8 cellular contexts compared by ENCODE assay signal in the genomic region with DNA sequence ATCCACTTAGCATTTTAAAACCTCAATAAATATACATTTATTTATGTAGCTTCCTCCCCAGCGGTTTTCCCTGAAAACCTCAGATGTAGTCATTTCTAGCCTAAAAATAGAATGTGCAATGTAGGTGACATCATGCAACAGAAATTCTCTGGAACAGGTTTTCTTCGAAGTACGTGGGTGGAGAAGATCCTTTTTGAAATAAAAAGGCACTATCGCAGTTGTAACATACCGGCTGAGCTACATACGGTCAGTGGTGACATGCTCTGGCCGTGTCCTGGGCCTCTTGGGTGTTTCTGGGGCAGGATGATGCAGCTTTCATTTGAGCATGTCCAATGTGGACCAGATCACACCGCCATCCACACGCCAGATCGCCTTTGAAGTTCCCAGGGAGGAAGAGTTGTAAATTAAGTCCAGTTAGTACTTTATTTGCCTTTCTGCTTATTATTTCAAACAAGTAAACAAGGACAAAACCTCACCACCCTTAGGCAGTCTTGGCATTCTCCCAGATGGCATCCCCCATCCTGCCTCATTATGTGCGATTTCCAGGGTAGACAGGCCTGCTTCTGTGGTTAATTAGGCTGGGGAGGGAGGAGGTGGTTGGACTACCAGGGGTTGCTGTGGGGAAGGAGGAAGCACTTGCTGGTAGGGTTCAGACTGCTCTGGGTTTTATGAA.
A peak's percentile ranks its signal among the peaks of the same experiment; 100 is the strongest.
DNase-seq lines count a peak whose midpoint lies in the region; ATAC-seq and TF ChIP-seq lines count a peak whose summit lies in the region.

No MANE protein-coding gene starts in this region.

- no peaks in the 10 kb centered on the region for H3K9me2 ChIP-seq in GM23338 (ENCODE audit: insufficient read depth)

- H4K20me1 ChIP-seq in GM23338 (replicated peaks; ENCODE audit: insufficient read depth), result no peaks in the 10 kb centered on the region

- peaks cover 13% of the 10 kb centered on the region for H3K36me3 Mint-ChIP-seq in GM23338 (ENCODE audit: low read depth)
- H3K36me3 Mint-ChIP-seq in dendritic cell treated with granulocyte-macrophage colony-stimulating factor and Interleukin-4, amounts not matched to agents 40 ng/mL and 50 ng/mL, for 4 days (ENCODE audit: low read depth), result no peaks in the 10 kb centered on the region

- no peaks in the 10 kb centered on the region for H3K9me3 Mint-ChIP-seq in GM23338
- no peaks in the 10 kb centered on the region for H3K9me3 Mint-ChIP-seq in dendritic cell treated with granulocyte-macrophage colony-stimulating factor and Interleukin-4, amounts not matched to agents 40 ng/mL and 50 ng/mL, for 4 days

- no peak overlapping the region; the same call in 1 of the 2 replicates for H3K27ac ChIP-seq in GM23338 (ENCODE audit: low read depth)
- peak overlapping the region; percentile 39 for H3K27ac ChIP-seq in RWPE1

- H3K4me2 ChIP-seq in GM23338, result no peak overlapping the region

- no peaks in the 10 kb centered on the region for H3F3A ChIP-seq in GM23338 (replicated peaks; ENCODE audit: low read depth)

- H3K27me3 Mint-ChIP-seq in GM23338 (ENCODE audit: insufficient read depth, low read depth, poor library complexity), result no peaks in the 10 kb centered on the region
- H3K27me3 Mint-ChIP-seq in dendritic cell treated with granulocyte-macrophage colony-stimulating factor and Interleukin-4, amounts not matched to agents 40 ng/mL and 50 ng/mL, for 4 days, result no peaks in the 10 kb centered on the region

- H2AFZ ChIP-seq in GM23338, result no peak overlapping the region

- TF ChIP-seq CTCF in GM23338 (conservative IDR thresholded peaks at IDR 0.05; ENCODE audit: low read depth in 2 of 2) (no peak), RWPE1 (conservative IDR thresholded peaks at IDR 0.05; ENCODE audit: low read depth) (no peak)

- CTCF ChIA-PET in RWPE1 (lab: Yijun Ruan, JAX), result interaction anchor here (0.5 kb wide), 1 partner anchor 16 kb away, joined by 3 read pairs; no protein-coding TSS in a partner anchor

- H3K79me2 ChIP-seq in GM23338 (replicated peaks; ENCODE audit: insufficient read depth), result no peaks in the 10 kb centered on the region; the same call in 1 of the 2 replicates

- no peak overlapping the region for H3K4me3 Mint-ChIP-seq in GM23338
- no peak overlapping the region for H3K4me3 Mint-ChIP-seq in dendritic cell treated with granulocyte-macrophage colony-stimulating factor and Interleukin-4, amounts not matched to agents 40 ng/mL and 50 ng/mL, for 4 days

- DNase-seq in A172 (ENCODE audit: low spot score) (peak; percentile 81), GM23338 (ENCODE audit: low spot score) (no peak), RWPE1 (ENCODE audit: low spot score) (peak; percentile 57), ecto neural progenitor cell (ENCODE audit: low spot score) (no peak), T-helper 9 cell (no peak), SW 1271 (lab: John Stamatoyannopoulos, UW) (no peak)
- peak; percentile 55 for DNase-seq in stimulated activated naive CD8-positive, alpha-beta T cell treated with anti-CD3 and anti-CD28 coated beads, Interleukin-15, Interleukin-2, amounts not matched to agents 100 U/mL and 50 U/mL, for 24 hours

- ATAC-seq in GM23338, result no peak
- peak; percentile 50 for ATAC-seq in stimulated activated naive CD8-positive, alpha-beta T cell treated with anti-CD3 and anti-CD28 coated beads, Interleukin-15, Interleukin-2, amounts not matched to agents 100 U/mL and 50 U/mL, for 24 hours

- H3K27ac Mint-ChIP-seq in GM23338, result 0 out of 2 replicates have a peak overlapping the region, but pooled peaks have one; percentile 25
- peak overlapping the region; percentile 88 for H3K27ac Mint-ChIP-seq in dendritic cell treated with granulocyte-macrophage colony-stimulating factor and Interleukin-4, amounts not matched to agents 40 ng/mL and 50 ng/mL, for 4 days

- peaks cover 37% of the 10 kb centered on the region for H3K4me1 ChIP-seq in GM23338 (ENCODE audit: insufficient read depth)

- intact Hi-C loops in dendritic cell treated with granulocyte-macrophage colony-stimulating factor and Interleukin-4, amounts not matched to agents 40 ng/mL and 50 ng/mL, for 4 days (cut with micrococcal nuclease), result no loop called here

- no peaks in the 10 kb centered on the region for H3K27me3 ChIP-seq in GM23338 (ENCODE audit: insufficient read depth)

- H3K4me3 ChIP-seq in GM23338, result no peak overlapping the region

- POLR2A ChIA-PET in RWPE1 (lab: Yijun Ruan, JAX; ENCODE audit: low non-redundant PET), result no interaction called here

- peaks cover 46% of the 10 kb centered on the region for H3K4me1 Mint-ChIP-seq in GM23338
- H3K4me1 Mint-ChIP-seq in dendritic cell treated with granulocyte-macrophage colony-stimulating factor and Interleukin-4, amounts not matched to agents 40 ng/mL and 50 ng/mL, for 4 days (ENCODE audit: low read depth), result peaks cover 48% of the 10 kb centered on the region

- no peaks in the 10 kb centered on the region for H3K36me3 ChIP-seq in GM23338 (ENCODE audit: insufficient read depth)

TF ChIP-seq in GM23338, 12 proteins besides CTCF, POLR2A, EP300 and RAD21:
- no peak for TF ChIP-seq CREB1 (CRISPR knock-in tag; IDR thresholded peaks at IDR 0.05; ENCODE audit: low read depth)
- TF ChIP-seq, protein P1, sequence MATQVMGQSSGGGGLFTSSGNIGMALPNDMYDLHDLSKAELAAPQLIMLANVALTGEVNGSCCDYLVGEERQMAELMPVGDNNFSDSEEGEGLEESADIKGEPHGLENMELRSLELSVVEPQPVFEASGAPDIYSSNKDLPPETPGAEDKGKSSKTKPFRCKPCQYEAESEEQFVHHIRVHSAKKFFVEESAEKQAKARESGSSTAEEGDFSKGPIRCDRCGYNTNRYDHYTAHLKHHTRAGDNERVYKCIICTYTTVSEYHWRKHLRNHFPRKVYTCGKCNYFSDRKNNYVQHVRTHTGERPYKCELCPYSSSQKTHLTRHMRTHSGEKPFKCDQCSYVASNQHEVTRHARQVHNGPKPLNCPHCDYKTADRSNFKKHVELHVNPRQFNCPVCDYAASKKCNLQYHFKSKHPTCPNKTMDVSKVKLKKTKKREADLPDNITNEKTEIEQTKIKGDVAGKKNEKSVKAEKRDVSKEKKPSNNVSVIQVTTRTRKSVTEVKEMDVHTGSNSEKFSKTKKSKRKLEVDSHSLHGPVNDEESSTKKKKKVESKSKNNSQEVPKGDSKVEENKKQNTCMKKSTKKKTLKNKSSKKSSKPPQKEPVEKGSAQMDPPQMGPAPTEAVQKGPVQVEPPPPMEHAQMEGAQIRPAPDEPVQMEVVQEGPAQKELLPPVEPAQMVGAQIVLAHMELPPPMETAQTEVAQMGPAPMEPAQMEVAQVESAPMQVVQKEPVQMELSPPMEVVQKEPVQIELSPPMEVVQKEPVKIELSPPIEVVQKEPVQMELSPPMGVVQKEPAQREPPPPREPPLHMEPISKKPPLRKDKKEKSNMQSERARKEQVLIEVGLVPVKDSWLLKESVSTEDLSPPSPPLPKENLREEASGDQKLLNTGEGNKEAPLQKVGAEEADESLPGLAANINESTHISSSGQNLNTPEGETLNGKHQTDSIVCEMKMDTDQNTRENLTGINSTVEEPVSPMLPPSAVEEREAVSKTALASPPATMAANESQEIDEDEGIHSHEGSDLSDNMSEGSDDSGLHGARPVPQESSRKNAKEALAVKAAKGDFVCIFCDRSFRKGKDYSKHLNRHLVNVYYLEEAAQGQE (IDR thresholded peaks at IDR 0.05; ENCODE audit: unreplicated experiment), result no peak

Comparison
In these comparisons a context has a peak if more than half of its experiments do, and no peak if none do; other contexts are left out.
1. DNase-seq: peak in A172 (single experiment), RWPE1 (single experiment) and stimulated activated naive CD8-positive, alpha-beta T cell treated with anti-CD3 and anti-CD28 coated beads, Interleukin-15, Interleukin-2, amounts not matched to agents 100 U/mL and 50 U/mL, for 24 hours (single experiment); none in GM23338 (single experiment), ecto neural progenitor cell (single experiment), T-helper 9 cell (single experiment) and SW 1271 (0 of 2).